ENCODE assay signal across 8 cellular contexts in the genomic region with DNA sequence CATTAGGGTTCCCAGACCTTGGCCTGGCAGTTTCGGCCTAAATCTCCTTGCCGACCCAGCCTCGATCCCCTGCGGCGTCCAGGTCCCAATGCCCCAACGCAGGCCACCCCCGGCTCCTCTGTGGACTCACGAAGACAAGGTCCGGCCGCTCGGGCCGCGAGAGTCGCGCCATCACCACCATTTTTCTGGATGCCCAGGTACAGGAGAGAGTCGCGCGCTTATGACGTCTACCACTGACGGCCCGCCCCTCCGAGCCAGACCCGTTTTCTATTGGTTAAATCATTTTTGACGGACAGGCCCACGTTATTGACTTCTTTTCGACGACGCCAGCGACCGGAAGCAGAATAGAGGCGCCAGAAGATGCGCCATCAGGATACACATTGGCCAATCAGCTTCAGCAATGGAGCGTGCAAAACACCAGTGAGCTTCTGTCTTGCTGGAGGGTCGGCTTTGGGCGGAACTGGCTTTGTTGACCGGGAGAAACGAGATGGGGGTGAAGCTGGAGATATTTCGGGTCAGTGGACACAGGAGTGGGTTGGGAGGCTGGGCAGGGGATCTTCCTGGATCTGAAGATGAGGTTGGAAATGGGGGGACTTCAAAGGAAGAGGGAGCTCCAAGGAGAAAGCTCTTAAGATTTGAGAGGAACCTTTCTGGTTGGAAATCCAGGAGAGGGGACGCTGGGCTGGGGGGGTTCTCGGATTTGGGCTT. TPM values are rescaled to one million over a fixed set of nuclear protein-coding genes. Genes with fewer than 3 reads are reported as not detected.
DNase-seq lines count a peak whose midpoint lies in the region; ATAC-seq, FAIRE-seq and TF ChIP-seq lines count a peak whose summit lies in the region.

A gene with protein sequence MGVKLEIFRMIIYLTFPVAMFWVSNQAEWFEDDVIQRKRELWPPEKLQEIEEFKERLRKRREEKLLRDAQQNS (plus strand): TSS at position 447 of the 708 bp plus-strand sequence. CDS start 41 bp downstream, at position 488.
A gene (minus strand): TSS at position 199 of the 708 bp plus-strand sequence. CDS start 18 bp downstream, at position 181.

- DNase-seq in HCT116 (ENCODE audit: low read depth, low spot score) (peak; percentile 98), MV-4-11 (lab: John Stamatoyannopoulos, UW) (peak; percentile 100), SK-MEL-5 (ENCODE audit: low read depth, low spot score) (peak; percentile 98), foreskin keratinocyte (peak; percentile 93 to 96), neural progenitor cell (ENCODE audit: low spot score) (peak; percentile 98), stromal cell of bone marrow (ENCODE audit: low read depth) (peak; percentile 97)
- peak; percentile 94 for DNase-seq in activated naive CD4-positive, alpha-beta T cell treated with Interleukin-2 at 50 U/mL for 16 hours

- no peaks in the 10 kb centered on the region for H3K27me3 ChIP-seq in HCT116 (ENCODE audit: insufficient read depth, low read length)
- H3K27me3 ChIP-seq in foreskin keratinocyte, result no peaks in the 10 kb centered on the region
- peaks cover 3% of the 10 kb centered on the region for H3K27me3 ChIP-seq in neural progenitor cell

- FAIRE-seq in G401.6 (lab: Jason Lieb, UNC), result peak; percentile 99

- H3K4me2 ChIP-seq in HCT116 (ENCODE audit: low read length) (peak within 1 kb of the TSS; percentile 95), neural progenitor cell (peak within 1 kb of the TSS; percentile 98)

- H3K36me3 ChIP-seq in HCT116 (ENCODE audit: control insufficient read depth in 1 of 2, insufficient read depth in 2 of 2, low read length in 2 of 2) (peaks cover 0 to 20% of the 10 kb centered on the region in 2 experiments; a peak in 3 of 4 replicates), neural progenitor cell (no peaks in the 10 kb centered on the region)

- no peak for TF ChIP-seq CTCF in HCT116 (IDR thresholded peaks at IDR 0.05 in 2 of 3, conservative IDR thresholded peaks at IDR 0.05 in 1 of 3; ENCODE audit: borderline replicate concordance in 1 of 3, insufficient read depth in 1 of 3, low read depth in 2 of 3, low read length in 2 of 3)
- TF ChIP-seq CTCF in foreskin keratinocyte (conservative IDR thresholded peaks at IDR 0.05), result no peak
- no peak for TF ChIP-seq CTCF in neural progenitor cell (IDR thresholded peaks at IDR 0.05)

- POLR2A ChIA-PET in HCT116 (lab: Charles Lee), result interaction anchor here (0.8 to 2.0 kb wide), 2 partner anchors 8 to 24 kb away, joined by 5 to 6 read pairs; no protein-coding TSS in a partner anchor

- peak within 1 kb of the TSS; percentile 100 for H3K27ac Mint-ChIP-seq in neural progenitor cell

- H3K4me1 Mint-ChIP-seq in neural progenitor cell, result peaks cover 32% of the 10 kb centered on the region

- H3K27ac ChIP-seq in HCT116 (ENCODE audit: low read depth, low read length), result peak within 1 kb of the TSS; percentile 66
- H3K27ac ChIP-seq in foreskin keratinocyte, result peak within 1 kb of the TSS; percentile 84
- no peak within 1 kb of the TSS for H3K27ac ChIP-seq in neural progenitor cell

- H2AFZ ChIP-seq in HCT116 (ENCODE audit: low read depth, low read length, poor library complexity, severe bottlenecking), result no peak within 1 kb of the TSS
- peak within 1 kb of the TSS; percentile 74 for H2AFZ ChIP-seq in neural progenitor cell (replicated peaks)

- peak within 1 kb of the TSS; percentile 90 for H3K9ac ChIP-seq in HCT116 (ENCODE audit: low read length)
- peak within 1 kb of the TSS; percentile 98 for H3K9ac ChIP-seq in neural progenitor cell

- RAD21 ChIA-PET in HCT116 (lab: Charles Lee; ENCODE audit: low non-redundant PET in 1 of 2, low total read pairs in 2 of 2, uncharacterized antibody in 2 of 2, unreplicated experiment in 2 of 2), result interaction anchor here (0.7 to 0.9 kb wide), 3 partner anchors 57 to 61 kb away, joined by 3 read pairs; no protein-coding TSS in a partner anchor

- no peak for TF ChIP-seq RAD21 in HCT116 (IDR thresholded peaks at IDR 0.05; ENCODE audit: low read depth)

- H3K9me3 ChIP-seq in HCT116 (ENCODE audit: control insufficient read depth in 1 of 2, insufficient read depth in 1 of 2, low read depth in 1 of 2, low read length in 2 of 2) (no peaks in the 10 kb centered on the region), neural progenitor cell (ENCODE audit: low read depth) (no peaks in the 10 kb centered on the region)

- no peaks in the 10 kb centered on the region for H3K9me3 Mint-ChIP-seq in neural progenitor cell

- H3K4me3 ChIP-seq in HCT116 (replicated peaks in 1 of 2; ENCODE audit: low read depth in 1 of 2, low read length in 2 of 2) (peak within 1 kb of the TSS; percentile 79 to 96), neural progenitor cell (peak within 1 kb of the TSS; percentile 95)

- in situ Hi-C loops in SK-MEL-5 (cut with HindIII; ENCODE audit: low pct_unique_long_range_greater_than_20kb, low sequenced_read_pairs), result no loop called here

- no peaks in the 10 kb centered on the region for H3K9me2 ChIP-seq in HCT116 (ENCODE audit: insufficient read depth)

- peaks cover 7 to 18% of the 10 kb centered on the region in 2 experiments for H3K4me1 ChIP-seq in HCT116 (ENCODE audit: control insufficient read depth in 1 of 2, insufficient read depth in 2 of 2, low read length in 2 of 2)
- H3K4me1 ChIP-seq in foreskin keratinocyte, result peaks cover 3% of the 10 kb centered on the region
- peaks cover 5% of the 10 kb centered on the region for H3K4me1 ChIP-seq in neural progenitor cell

- H4K20me1 ChIP-seq in HCT116 (ENCODE audit: insufficient read depth) (no peaks in the 10 kb centered on the region), neural progenitor cell (ENCODE audit: low read depth) (peaks cover 6% of the 10 kb centered on the region)

- CTCF ChIA-PET in HCT116 (lab: Charles Lee), result interaction anchor here (0.8 to 1.7 kb wide), 4 partner anchors 12 to 784 kb away, joined by 3 to 11 read pairs (median 5); a partner anchor contains a TSS

- H3K27me3 Mint-ChIP-seq in neural progenitor cell (ENCODE audit: insufficient read depth, low read depth), result peaks cover 9% of the 10 kb centered on the region

- BruUV-seq in HCT116 (replicated peaks; lab: Mats Ljungman, UMichigan), result no TSS peak

- peaks cover 65% of the 10 kb centered on the region for H3K79me2 ChIP-seq in HCT116 (ENCODE audit: insufficient read depth, low read length)
- peaks cover 57% of the 10 kb centered on the region for H3K79me2 ChIP-seq in neural progenitor cell (ENCODE audit: low read depth)

- TF ChIP-seq POLR2A in HCT116 (IDR thresholded peaks at IDR 0.05; ENCODE audit: borderline replicate concordance, extremely low read depth, insufficient read depth, insufficient read length), result no peak

- ATAC-seq in HCT116, result peak; percentile 95
- ATAC-seq in foreskin keratinocyte, result peak; percentile 90

- H3K4me3 Mint-ChIP-seq in neural progenitor cell, result peak within 1 kb of the TSS; percentile 100

- intact Hi-C loops in HCT116 (cut with micrococcal nuclease), result no loop called here

- H3K36me3 Mint-ChIP-seq in neural progenitor cell, result peaks cover 8% of the 10 kb centered on the region

- no peaks in the 10 kb centered on the region for H3F3A ChIP-seq in neural progenitor cell (ENCODE audit: low read depth)

TF ChIP-seq in HCT116, 20 proteins besides CTCF, POLR2A, EP300 and RAD21 (continues in another document):
- TF ChIP-seq EZH2 (IDR thresholded peaks at IDR 0.05), result no peak
- TF ChIP-seq, protein P1, sequence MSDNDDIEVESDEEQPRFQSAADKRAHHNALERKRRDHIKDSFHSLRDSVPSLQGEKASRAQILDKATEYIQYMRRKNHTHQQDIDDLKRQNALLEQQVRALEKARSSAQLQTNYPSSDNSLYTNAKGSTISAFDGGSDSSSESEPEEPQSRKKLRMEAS (IDR thresholded peaks at IDR 0.05), result peak; percentile 48; the same call in 1 of the 2 replicates
- no peak for TF ChIP-seq EGR1 (IDR thresholded peaks at IDR 0.05; ENCODE audit: low read depth)
- TF ChIP-seq SP1 (IDR thresholded peaks at IDR 0.05; ENCODE audit: low read depth), result peak; percentile 100
- TF ChIP-seq YY1 (IDR thresholded peaks at IDR 0.05; ENCODE audit: extremely low read depth, insufficient replicate concordance, low read depth, low read length), result peak; percentile 88
- 0 out of 2 replicates have a peak, but pooled peaks have one; percentile 46 for TF ChIP-seq SIN3A (IDR thresholded peaks at IDR 0.05; ENCODE audit: low read depth)
- TF ChIP-seq, protein P2, sequence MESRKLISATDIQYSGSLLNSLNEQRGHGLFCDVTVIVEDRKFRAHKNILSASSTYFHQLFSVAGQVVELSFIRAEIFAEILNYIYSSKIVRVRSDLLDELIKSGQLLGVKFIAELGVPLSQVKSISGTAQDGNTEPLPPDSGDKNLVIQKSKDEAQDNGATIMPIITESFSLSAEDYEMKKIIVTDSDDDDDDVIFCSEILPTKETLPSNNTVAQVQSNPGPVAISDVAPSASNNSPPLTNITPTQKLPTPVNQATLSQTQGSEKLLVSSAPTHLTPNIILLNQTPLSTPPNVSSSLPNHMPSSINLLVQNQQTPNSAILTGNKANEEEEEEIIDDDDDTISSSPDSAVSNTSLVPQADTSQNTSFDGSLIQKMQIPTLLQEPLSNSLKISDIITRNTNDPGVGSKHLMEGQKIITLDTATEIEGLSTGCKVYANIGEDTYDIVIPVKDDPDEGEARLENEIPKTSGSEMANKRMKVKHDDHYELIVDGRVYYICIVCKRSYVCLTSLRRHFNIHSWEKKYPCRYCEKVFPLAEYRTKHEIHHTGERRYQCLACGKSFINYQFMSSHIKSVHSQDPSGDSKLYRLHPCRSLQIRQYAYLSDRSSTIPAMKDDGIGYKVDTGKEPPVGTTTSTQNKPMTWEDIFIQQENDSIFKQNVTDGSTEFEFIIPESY (IDR thresholded peaks at IDR 0.05; ENCODE audit: extremely low read depth, insufficient replicate concordance, low read length), result peak; percentile 20
- TF ChIP-seq TCF7L2 (IDR thresholded peaks at IDR 0.05; ENCODE audit: borderline replicate concordance, extremely low read depth, insufficient read depth, insufficient read length), result peak; percentile 75

RNA-seq across cellular contexts. Expression of the first gene that starts in this region (rescaled TPM):
- total RNA-seq in HCT116 (2021; ENCODE audit: unreplicated experiment) (126 TPM), foreskin keratinocyte (40.5 and 62.6 TPM in 2 replicates), neural progenitor cell (ENCODE audit: low replicate concordance) (22.0 and 30.3 TPM in 2 replicates)
- polyA plus RNA-seq in HCT116 (2012), result 57.2 and 88.5 TPM in 2 replicates
- 29.4 and 31.8 TPM in 2 replicates for total RNA-seq in SK-MEL-5 (2014; rRNA removed; shearing (Covaris generic))
- 11.9 and 19.0 TPM in 2 replicates for polyA plus RNA-seq in SK-MEL-5 (2015; cell fraction: cytosol; rRNA removed)
- 5.5 and 70.7 TPM in 2 replicates for polyA plus RNA-seq in SK-MEL-5 (2015; cell fraction: nucleus; rRNA removed)
- 77.0 and 87.5 TPM in 2 replicates for polyA plus RNA-seq in foreskin keratinocyte

RNA-seq across cellular contexts. Expression of the second gene that starts in this region (rescaled TPM):
- 103 TPM for total RNA-seq in HCT116 (2021; ENCODE audit: unreplicated experiment)
- polyA plus RNA-seq in HCT116 (2012), result 106 and 121 TPM in 2 replicates
- 21.5 and 25.1 TPM in 2 replicates for total RNA-seq in SK-MEL-5 (2014; rRNA removed; shearing (Covaris generic))
- 38.7 and 42.6 TPM in 2 replicates for polyA plus RNA-seq in SK-MEL-5 (2015; cell fraction: cytosol; rRNA removed)
- polyA plus RNA-seq in SK-MEL-5 (2015; cell fraction: nucleus; rRNA removed), result 74.5 and 80.9 TPM in 2 replicates
- 36.1 and 40.0 TPM in 2 replicates for total RNA-seq in foreskin keratinocyte
- 33.5 and 34.7 TPM in 2 replicates for polyA plus RNA-seq in foreskin keratinocyte
- total RNA-seq in neural progenitor cell (ENCODE audit: low replicate concordance), result 30.9 and 51.4 TPM in 2 replicates
